ENCODE assay signal across 8 cellular contexts in the genomic region with DNA sequence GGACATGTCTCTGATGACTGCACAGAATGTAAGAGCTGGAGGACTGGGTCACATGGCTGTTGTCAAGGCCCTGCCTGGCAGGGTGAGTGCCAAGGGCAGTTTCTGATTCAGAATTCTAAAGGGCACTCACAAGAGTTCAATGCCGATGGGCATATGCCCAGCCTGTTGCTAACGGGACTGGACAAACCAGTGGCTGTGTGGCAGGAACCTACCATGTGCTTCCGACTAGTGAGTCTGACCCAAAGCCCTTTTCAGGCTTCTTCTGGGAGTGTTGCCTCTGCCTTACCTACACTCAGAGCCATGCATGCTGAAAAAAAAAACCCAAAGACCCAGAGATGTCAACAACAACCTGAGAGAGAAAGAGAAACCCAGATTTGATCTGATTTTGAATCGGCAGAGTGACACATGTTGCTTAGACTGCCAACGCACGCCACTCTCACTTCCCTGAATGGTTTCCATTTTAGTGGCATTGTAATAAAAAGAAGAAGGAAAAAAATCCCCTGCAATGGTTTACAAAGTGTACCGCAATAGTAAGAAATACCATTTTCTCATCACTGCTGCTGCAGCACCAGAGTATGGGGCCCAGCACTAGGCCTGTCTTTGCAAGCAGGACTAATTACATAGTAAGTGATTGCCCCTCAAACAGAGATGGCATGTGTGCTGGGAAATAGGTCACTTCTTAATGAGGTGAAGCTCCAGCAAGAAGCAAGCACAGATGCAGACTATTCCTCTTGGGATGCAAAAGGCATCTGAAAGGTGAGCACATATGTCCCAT.
DNase-seq lines count a peak whose midpoint lies in the region; ATAC-seq and TF ChIP-seq lines count a peak whose summit lies in the region.

No MANE protein-coding gene starts in this region.

- TF ChIP-seq CTCF in foreskin fibroblast (IDR thresholded peaks at IDR 0.05; ENCODE audit: low read depth, low read length) (no peak), type B pancreatic cell (conservative IDR thresholded peaks at IDR 0.05) (no peak)

- H3K36me3 Mint-ChIP-seq in activated T-cell treated with anti-CD3 and anti-CD28 coated beads, Interleukin-2, amount 50 U/mL, for 72 hours (ENCODE audit: insufficient read depth in 2 of 2) = peaks cover 2 to 3% of the 10 kb centered on the region in 2 donors
- H3K36me3 Mint-ChIP-seq in type B pancreatic cell = peaks cover 3% of the 10 kb centered on the region

- ATAC-seq in GM19397 (IDR thresholded peaks at IDR 0.05; ENCODE audit: unreplicated experiment) (peak; percentile 71), HG03354 (IDR thresholded peaks at IDR 0.05; ENCODE audit: poor library complexity, severe bottlenecking, unreplicated experiment) (peak; percentile 81)
- ATAC-seq in activated T-cell treated with anti-CD3 and anti-CD28 coated beads, Interleukin-2, amount 50 U/mL, for 72 hours (replicated peaks in 1 of 2) = peak; percentile 86 to 87

- DNase-seq in CD1c-positive myeloid dendritic cell (ENCODE audit: extremely low spot score) = peak; percentile 95
- peak; percentile 69 to 81 for DNase-seq in activated T-cell treated with anti-CD3 and anti-CD28 coated beads, Interleukin-2, amount 50 U/mL, for 72 hours
- DNase-seq in stimulated activated CD4-positive, alpha-beta T cell treated with anti-CD3 and anti-CD28 coated beads, TNF-alpha, amount 100 ng/mL, for 24 hours (ENCODE audit: low read depth in 3 of 3) = peak in 2 of 3 experiments; percentile 46 to 58
- DNase-seq in DMS153 treated with DMSO at 0.1 percent for 48 hours (lab: John Stamatoyannopoulos, UW; ENCODE audit: unreplicated experiment) = no peak
- DNase-seq in foreskin fibroblast = no peak
- no peak for DNase-seq in type B pancreatic cell (ENCODE audit: extremely low spot score, unreplicated experiment)

- peaks cover 86% of the 10 kb centered on the region for H3K4me1 Mint-ChIP-seq in activated T-cell treated with anti-CD3 and anti-CD28 coated beads, Interleukin-2, amount 50 U/mL, for 72 hours (ENCODE audit: low read depth)
- peaks cover under 1% of the 10 kb centered on the region for H3K4me1 Mint-ChIP-seq in type B pancreatic cell (ENCODE audit: unreplicated experiment)

- H3K27me3 Mint-ChIP-seq in activated T-cell treated with anti-CD3 and anti-CD28 coated beads, Interleukin-2, amount 50 U/mL, for 72 hours (ENCODE audit: low read depth) = no peaks in the 10 kb centered on the region
- H3K27me3 Mint-ChIP-seq in type B pancreatic cell = no peaks in the 10 kb centered on the region

- no peak overlapping the region for H3K4me3 ChIP-seq in foreskin fibroblast (ENCODE audit: low read depth in 1 of 2, low read length in 2 of 2)

- peak overlapping the region; percentile 92 for H3K27ac Mint-ChIP-seq in activated T-cell treated with anti-CD3 and anti-CD28 coated beads, Interleukin-2, amount 50 U/mL, for 72 hours
- H3K27ac Mint-ChIP-seq in type B pancreatic cell = no peak overlapping the region

- peaks cover 2 to 4% of the 10 kb centered on the region in 2 donors for H3K9me3 Mint-ChIP-seq in activated T-cell treated with anti-CD3 and anti-CD28 coated beads, Interleukin-2, amount 50 U/mL, for 72 hours
- H3K9me3 Mint-ChIP-seq in type B pancreatic cell = no peaks in the 10 kb centered on the region

- H3K4me3 Mint-ChIP-seq in activated T-cell treated with anti-CD3 and anti-CD28 coated beads, Interleukin-2, amount 50 U/mL, for 72 hours = peak overlapping the region; percentile 41 to 60
- no peak overlapping the region for H3K4me3 Mint-ChIP-seq in type B pancreatic cell

Comparison
In these comparisons a context has a peak if more than half of its experiments do, and no peak if none do; other contexts are left out.
1. DNase-seq: peak in CD1c-positive myeloid dendritic cell (single experiment), activated T-cell treated with anti-CD3 and anti-CD28 coated beads, Interleukin-2, amount 50 U/mL, for 72 hours (2 of 2) and stimulated activated CD4-positive, alpha-beta T cell treated with anti-CD3 and anti-CD28 coated beads, TNF-alpha, amount 100 ng/mL, for 24 hours (2 of 3); none in DMS153 treated with DMSO at 0.1 percent for 48 hours (single experiment), foreskin fibroblast (0 of 2) and type B pancreatic cell (single experiment).
2. Peak in every context shown above with its lines, with median percentiles within 50 percentile points of each other: ATAC-seq.